8 cellular contexts compared by ENCODE assay signal in genomic region chr4:147831452-147832192, GRCh38.
DNase-seq lines count a peak whose midpoint lies in the region; ATAC-seq and TF ChIP-seq lines count a peak whose summit lies in the region.

No MANE protein-coding gene starts in this region.

- H3K27me3 ChIP-seq in HCT116 (ENCODE audit: insufficient read depth, low read length) (no peaks in the 10 kb centered on the region), hepatocyte (no peaks in the 10 kb centered on the region)

- ATAC-seq in HCT116 (peak; percentile 87), GM21367 (IDR thresholded peaks at IDR 0.05; ENCODE audit: unreplicated experiment) (no peak), HG03520 (IDR thresholded peaks at IDR 0.05; ENCODE audit: unreplicated experiment) (no peak)
- peak; percentile 73 for ATAC-seq in stimulated activated effector memory CD8-positive, alpha-beta T cell treated with anti-CD3 and anti-CD28 coated beads, Interleukin-12 subunit alpha, Interleukin-12 subunit beta, amount 100 ng/mL, for 72 hours

- H3K36me3 ChIP-seq in HCT116 (ENCODE audit: control insufficient read depth in 1 of 2, insufficient read depth in 2 of 2, low read length in 2 of 2) (no peaks in the 10 kb centered on the region), hepatocyte (replicated peaks; ENCODE audit: insufficient read depth, low read depth) (no peaks in the 10 kb centered on the region)

- 48% methylated on average over 6 of the region's 6 CpGs for WGBS in hepatocyte (ENCODE audit: low lambda C conversion rate, missing lambda C conversion rate)

- H3K9me3 ChIP-seq in HCT116 (ENCODE audit: control insufficient read depth in 1 of 2, insufficient read depth in 1 of 2, low read depth in 1 of 2, low read length in 2 of 2) (no peaks in the 10 kb centered on the region), hepatocyte (ENCODE audit: low read depth) (no peaks in the 10 kb centered on the region)

- RAD21 ChIA-PET in HCT116 (lab: Charles Lee; ENCODE audit: low non-redundant PET in 1 of 2, low total read pairs in 2 of 2, uncharacterized antibody in 2 of 2, unreplicated experiment in 2 of 2), result no interaction called here

- TF ChIP-seq CTCF in HCT116 (IDR thresholded peaks at IDR 0.05 in 2 of 3, conservative IDR thresholded peaks at IDR 0.05 in 1 of 3; ENCODE audit: borderline replicate concordance in 1 of 3, insufficient read depth in 1 of 3, low read depth in 2 of 3, low read length in 2 of 3) (no peak), VCaP (conservative IDR thresholded peaks at IDR 0.05) (no peak), hepatocyte (IDR thresholded peaks at IDR 0.05; ENCODE audit: poor library complexity) (no peak)

- no TSS peak for BruUV-seq in HCT116 (replicated peaks; lab: Mats Ljungman, UMichigan)

- H3K36me3 Mint-ChIP-seq in stimulated activated effector memory CD8-positive, alpha-beta T cell treated with anti-CD3 and anti-CD28 coated beads, Interleukin-12 subunit alpha, Interleukin-12 subunit beta, amount 100 ng/mL, for 72 hours, result peaks cover 7% of the 10 kb centered on the region

- intact Hi-C loops in HCT116 (cut with micrococcal nuclease), result loop anchor here (2.0 kb wide), 1 partner anchor 99 kb away; the partner anchor contains the start of gene ARHGAP10

- H3K4me1 ChIP-seq in HCT116 (ENCODE audit: control insufficient read depth in 1 of 2, insufficient read depth in 2 of 2, low read length in 2 of 2) (peaks cover 32 to 44% of the 10 kb centered on the region in 2 experiments), hepatocyte (ENCODE audit: insufficient read depth) (peaks cover 28% of the 10 kb centered on the region)

- CTCF ChIA-PET in HCT116 (lab: Charles Lee), result interaction anchor here (1.2 kb wide), 1 partner anchor 12 kb away, joined by 3 read pairs; no protein-coding TSS in a partner anchor

- DNase-seq in HCT116 (ENCODE audit: low read depth, low spot score) (peak; percentile 87), hepatocyte (ENCODE audit: low spot score) (peak; percentile 61), HuH-7.5 (ENCODE audit: low spot score) (no peak), putamen (ENCODE audit: low spot score) (no peak)
- no peak for DNase-seq in stimulated activated effector memory CD8-positive, alpha-beta T cell treated with anti-CD3 and anti-CD28 coated beads, Interleukin-12 subunit alpha, Interleukin-12 subunit beta, amount 100 ng/mL, for 72 hours (ENCODE audit: low spot score in 2 of 2)

- TF ChIP-seq RAD21 in HCT116 (IDR thresholded peaks at IDR 0.05; ENCODE audit: low read depth), result 0 out of 2 replicates have a peak, but pooled peaks have one; percentile 27

- POLR2A ChIA-PET in HCT116 (lab: Charles Lee), result no interaction called here

- H3K4me2 ChIP-seq in HCT116 (ENCODE audit: low read length), result peak overlapping the region; percentile 87
- H3K4me2 ChIP-seq in hepatocyte, result peak overlapping the region; percentile 17

- peak overlapping the region in 1 of 2 experiments; percentile 46; a peak in 2 of 4 replicates for H3K4me3 ChIP-seq in HCT116 (replicated peaks in 1 of 2; ENCODE audit: low read depth in 1 of 2, low read length in 2 of 2)
- no peak overlapping the region for H3K4me3 ChIP-seq in hepatocyte

- H4K20me1 ChIP-seq in HCT116 (ENCODE audit: insufficient read depth), result no peaks in the 10 kb centered on the region; the same call in 1 of the 2 replicates
- no peaks in the 10 kb centered on the region for H4K20me1 ChIP-seq in hepatocyte (ENCODE audit: insufficient read depth, poor library complexity, severe bottlenecking)

- peaks cover 37% of the 10 kb centered on the region for H3K4me1 Mint-ChIP-seq in stimulated activated effector memory CD8-positive, alpha-beta T cell treated with anti-CD3 and anti-CD28 coated beads, Interleukin-12 subunit alpha, Interleukin-12 subunit beta, amount 100 ng/mL, for 72 hours

- H3K9me2 ChIP-seq in HCT116 (ENCODE audit: insufficient read depth), result no peaks in the 10 kb centered on the region
- no peaks in the 10 kb centered on the region for H3K9me2 ChIP-seq in hepatocyte (replicated peaks; ENCODE audit: insufficient read depth)

- H2AFZ ChIP-seq in HCT116 (ENCODE audit: low read depth, low read length, poor library complexity, severe bottlenecking), result no peak overlapping the region
- no peak overlapping the region for H2AFZ ChIP-seq in hepatocyte

- H3K27ac Mint-ChIP-seq in stimulated activated effector memory CD8-positive, alpha-beta T cell treated with anti-CD3 and anti-CD28 coated beads, Interleukin-12 subunit alpha, Interleukin-12 subunit beta, amount 100 ng/mL, for 72 hours, result no peak overlapping the region

- H3K9ac ChIP-seq in HCT116 (ENCODE audit: low read length), result peak overlapping the region; percentile 60

- H3K4me3 Mint-ChIP-seq in stimulated activated effector memory CD8-positive, alpha-beta T cell treated with anti-CD3 and anti-CD28 coated beads, Interleukin-12 subunit alpha, Interleukin-12 subunit beta, amount 100 ng/mL, for 72 hours, result no peak overlapping the region

- no peak for TF ChIP-seq POLR2A in HCT116 (IDR thresholded peaks at IDR 0.05; ENCODE audit: borderline replicate concordance, extremely low read depth, insufficient read depth, insufficient read length)

- no peaks in the 10 kb centered on the region for H3K9me3 Mint-ChIP-seq in stimulated activated effector memory CD8-positive, alpha-beta T cell treated with anti-CD3 and anti-CD28 coated beads, Interleukin-12 subunit alpha, Interleukin-12 subunit beta, amount 100 ng/mL, for 72 hours

- H3K79me2 ChIP-seq in HCT116 (ENCODE audit: insufficient read depth, low read length) (peaks cover 10% of the 10 kb centered on the region; the same call in 1 of the 2 replicates), hepatocyte (peaks cover 2% of the 10 kb centered on the region)

- peak overlapping the region; percentile 67 for H3K27ac ChIP-seq in HCT116 (ENCODE audit: low read depth, low read length)
- H3K27ac ChIP-seq in VCaP, result peak overlapping the region; percentile 86
- peak overlapping the region; percentile 94 for H3K27ac ChIP-seq in hepatocyte

TF ChIP-seq in HCT116, 20 proteins besides CTCF, POLR2A, EP300 and RAD21:
- peak; percentile 79 for TF ChIP-seq SIN3A (IDR thresholded peaks at IDR 0.05; ENCODE audit: low read depth)
- no peak for TF ChIP-seq YY1 (IDR thresholded peaks at IDR 0.05; ENCODE audit: extremely low read depth, insufficient replicate concordance, low read depth, low read length)
- peak; percentile 82 for TF ChIP-seq EGR1 (IDR thresholded peaks at IDR 0.05; ENCODE audit: low read depth)
- TF ChIP-seq MAX (IDR thresholded peaks at IDR 0.05), result peak; percentile 30; the same call in 1 of the 2 replicates
- TF ChIP-seq SP1 (IDR thresholded peaks at IDR 0.05; ENCODE audit: low read depth), result peak; percentile 92
- peak; percentile 98 for TF ChIP-seq FOSL1 (IDR thresholded peaks at IDR 0.05; ENCODE audit: low read depth)
- TF ChIP-seq SRF (IDR thresholded peaks at IDR 0.05; ENCODE audit: low read depth), result peak; percentile 66; the same call in 1 of the 2 replicates
- TF ChIP-seq TCF7L2 (IDR thresholded peaks at IDR 0.05; ENCODE audit: borderline replicate concordance, extremely low read depth, insufficient read depth, insufficient read length), result peak; percentile 16
- no peak for TF ChIP-seq ELF1 (IDR thresholded peaks at IDR 0.05; ENCODE audit: borderline replicate concordance, low read depth)
- peak; percentile 99 for TF ChIP-seq JUND (IDR thresholded peaks at IDR 0.05)
- TF ChIP-seq CEBPB (IDR thresholded peaks at IDR 0.05; ENCODE audit: low read depth), result peak; percentile 56
- TF ChIP-seq POLR2AphosphoS5 (IDR thresholded peaks at IDR 0.05; ENCODE audit: low read depth, low read length), result peak; percentile 51; the same call in 1 of the 2 replicates
- no peak for TF ChIP-seq EZH2 (IDR thresholded peaks at IDR 0.05)

Comparison
In these comparisons a context has a peak if more than half of its experiments do, and no peak if none do; other contexts are left out.
1. ATAC-seq: peak in HCT116 (single experiment) and stimulated activated effector memory CD8-positive, alpha-beta T cell treated with anti-CD3 and anti-CD28 coated beads, Interleukin-12 subunit alpha, Interleukin-12 subunit beta, amount 100 ng/mL, for 72 hours (single experiment); none in GM21367 (single experiment) and HG03520 (single experiment).
2. DNase-seq: peak in HCT116 (single experiment) and hepatocyte (single experiment); none in stimulated activated effector memory CD8-positive, alpha-beta T cell treated with anti-CD3 and anti-CD28 coated beads, Interleukin-12 subunit alpha, Interleukin-12 subunit beta, amount 100 ng/mL, for 72 hours (0 of 2), HuH-7.5 (single experiment) and putamen (single experiment).
3. Peak in every context shown above with its lines, with median percentiles within 50 percentile points of each other: H3K27ac ChIP-seq.